8 cellular contexts compared by ENCODE assay signal in the genomic region with DNA sequence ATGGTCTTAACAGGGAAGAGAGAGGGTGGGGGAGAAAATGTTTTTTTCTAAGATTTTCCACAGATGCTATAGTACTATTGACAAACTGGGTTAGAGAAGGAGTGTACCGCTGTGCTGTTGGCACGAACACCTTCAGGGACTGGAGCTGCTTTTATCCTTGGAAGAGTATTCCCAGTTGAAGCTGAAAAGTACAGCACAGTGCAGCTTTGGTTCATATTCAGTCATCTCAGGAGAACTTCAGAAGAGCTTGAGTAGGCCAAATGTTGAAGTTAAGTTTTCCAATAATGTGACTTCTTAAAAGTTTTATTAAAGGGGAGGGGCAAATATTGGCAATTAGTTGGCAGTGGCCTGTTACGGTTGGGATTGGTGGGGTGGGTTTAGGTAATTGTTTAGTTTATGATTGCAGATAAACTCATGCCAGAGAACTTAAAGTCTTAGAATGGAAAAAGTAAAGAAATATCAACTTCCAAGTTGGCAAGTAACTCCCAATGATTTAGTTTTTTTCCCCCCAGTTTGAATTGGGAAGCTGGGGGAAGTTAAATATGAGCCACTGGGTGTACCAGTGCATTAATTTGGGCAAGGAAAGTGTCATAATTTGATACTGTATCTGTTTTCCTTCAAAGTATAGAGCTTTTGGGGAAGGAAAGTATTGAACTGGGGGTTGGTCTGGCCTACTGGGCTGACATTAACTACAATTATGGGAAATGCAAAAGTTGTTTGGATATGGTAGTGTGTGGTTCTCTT. TPM values are rescaled to one million over a fixed set of nuclear protein-coding genes. Genes with fewer than 3 reads are reported as not detected.
DNase-seq lines count a peak whose midpoint lies in the region; ATAC-seq and TF ChIP-seq lines count a peak whose summit lies in the region.

No MANE protein-coding gene starts in this region.

- ATAC-seq in sciatic nerve (no peak), HG03457 (IDR thresholded peaks at IDR 0.05; ENCODE audit: unreplicated experiment) (no peak), GM19035 (IDR thresholded peaks at IDR 0.05; ENCODE audit: unreplicated experiment) (no peak)

- peak overlapping the region; percentile 99 for H3K27ac ChIP-seq in OCI-LY1 (ENCODE audit: low read depth, low read length, poor library complexity, severe bottlenecking)

- peak overlapping the region; percentile 99 for H3K9ac ChIP-seq in OCI-LY1 (ENCODE audit: low read length)

- TF ChIP-seq CTCF in OCI-LY1 (IDR thresholded peaks at IDR 0.05; ENCODE audit: low read length) = no peak
- TF ChIP-seq CTCF in chondrocyte (IDR thresholded peaks at IDR 0.05) = no peak

- H3K27me3 Mint-ChIP-seq in chondrocyte (ENCODE audit: low read depth) = no peaks in the 10 kb centered on the region

- DNase-seq in fibroblast of gingiva (ENCODE audit: low read depth) = peak; percentile 51
- peak; percentile 48 for DNase-seq in sciatic nerve (ENCODE audit: low spot score)
- DNase-seq in mucosa of gallbladder (ENCODE audit: low spot score) = no peak
- DNase-seq in chondrocyte (ENCODE audit: low spot score) = no peak

- H3K9me3 Mint-ChIP-seq in chondrocyte (ENCODE audit: low read depth) = no peaks in the 10 kb centered on the region

- no peak overlapping the region for H2AFZ ChIP-seq in OCI-LY1 (ENCODE audit: low read length)

- peaks cover 62% of the 10 kb centered on the region for H3K79me2 ChIP-seq in OCI-LY1 (ENCODE audit: insufficient read depth, low read length)

- intact Hi-C loops in sciatic nerve (cut with DNase I) = no loop called here

- TF ChIP-seq POLR2A in GM18951 (IDR thresholded peaks at IDR 0.05; ENCODE audit: extremely low read depth, insufficient read depth, insufficient read length) = peak; percentile 38

- no peaks in the 10 kb centered on the region for H4K20me1 ChIP-seq in OCI-LY1 (ENCODE audit: insufficient read depth, low read length)

- H3F3A ChIP-seq in OCI-LY1 (ENCODE audit: insufficient read depth, low read length) = peaks cover 76% of the 10 kb centered on the region

- in situ Hi-C loops in GM18951 (cut with MboI; ENCODE audit: low sequenced_read_pairs, unreplicated experiment) = loop anchor here (5.0 kb wide), 1 partner anchor 79 kb away; a partner anchor contains a TSS

- H3K4me2 ChIP-seq in OCI-LY1 (ENCODE audit: low read length) = peak overlapping the region; percentile 95

- peaks cover 60% of the 10 kb centered on the region for H3K4me1 ChIP-seq in OCI-LY1 (ENCODE audit: insufficient read depth, low read length, severe bottlenecking)

- H3K36me3 ChIP-seq in OCI-LY1 (ENCODE audit: insufficient read depth, low read length) = peaks cover 76% of the 10 kb centered on the region

- no peaks in the 10 kb centered on the region for H3K9me3 ChIP-seq in OCI-LY1 (ENCODE audit: low read length)

- H3K27me3 ChIP-seq in OCI-LY1 (ENCODE audit: insufficient read depth, low read length) = no peaks in the 10 kb centered on the region

- H3K4me1 Mint-ChIP-seq in chondrocyte (ENCODE audit: low read depth) = peaks cover 27% of the 10 kb centered on the region

- no peak overlapping the region for H3K27ac Mint-ChIP-seq in chondrocyte (ENCODE audit: unreplicated experiment)

- peak overlapping the region; percentile 77 for H3K4me3 ChIP-seq in OCI-LY1 (ENCODE audit: low read depth, low read length, poor library complexity, severe bottlenecking)

- peaks cover 33% of the 10 kb centered on the region for H3K36me3 Mint-ChIP-seq in chondrocyte (ENCODE audit: low read depth)

- no peak overlapping the region for H3K4me3 Mint-ChIP-seq in chondrocyte (ENCODE audit: unreplicated experiment)

- no peaks in the 10 kb centered on the region for H3K9me2 ChIP-seq in OCI-LY1 (ENCODE audit: low read depth, low read length)

RNA-seq across cellular contexts. Expression of a gene that starts 2.9 kb away (rescaled TPM):
- total RNA-seq in sciatic nerve (14,857 TPM), mucosa of gallbladder (9,267 TPM), chondrocyte (11,810 to 14,376 TPM (median 12,130 TPM) in 3 replicates)

RNA-seq across cellular contexts. Expression of a gene that starts 23.2 kb away (rescaled TPM):
- 64.0 TPM for total RNA-seq in sciatic nerve
- 90.1 TPM for total RNA-seq in mucosa of gallbladder
- total RNA-seq in chondrocyte = 108 to 123 TPM (median 120 TPM) in 3 replicates

RNA-seq across cellular contexts. Expression of a gene that starts 56.5 kb away (rescaled TPM):
- total RNA-seq in sciatic nerve = 306 TPM
- total RNA-seq in mucosa of gallbladder = 257 TPM
- total RNA-seq in chondrocyte = 264 to 272 TPM (median 271 TPM) in 3 replicates

Comparison
In these comparisons a context has a peak if more than half of its experiments do, and no peak if none do; other contexts are left out.
1. DNase-seq: peak in fibroblast of gingiva (single experiment) and sciatic nerve (single experiment); none in mucosa of gallbladder (single experiment) and chondrocyte (single experiment).